In the genomic region with DNA sequence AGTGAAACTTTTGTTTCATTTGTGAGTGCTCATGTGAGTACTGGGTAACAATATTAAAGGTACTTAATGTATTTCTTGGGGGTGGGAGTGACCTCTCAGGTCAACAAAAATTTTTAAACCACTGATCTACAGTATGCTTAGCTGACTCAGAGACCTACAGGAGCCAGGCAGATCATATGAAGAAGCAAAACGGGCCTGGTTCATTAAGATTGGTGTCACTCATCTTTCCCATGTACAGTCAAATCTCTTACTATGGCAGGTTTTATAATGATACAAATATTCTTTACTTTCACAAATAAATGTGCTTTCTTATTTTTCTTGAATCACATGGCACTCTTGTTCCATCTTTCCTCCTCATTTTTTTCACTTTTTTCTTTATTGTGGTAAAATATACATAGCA, we compare ENCODE assay signal across 8 cellular contexts. TPM values are rescaled to one million over a fixed set of nuclear protein-coding genes. Genes with fewer than 3 reads are reported as not detected.
DNase-seq lines count a peak whose midpoint lies in the region; ATAC-seq, FAIRE-seq and TF ChIP-seq lines count a peak whose summit lies in the region.

No MANE protein-coding gene starts in this region.

- H3K36me3 ChIP-seq in DOHH2 (ENCODE audit: control insufficient read depth, low read length) (no peaks in the 10 kb centered on the region), Loucy (ENCODE audit: insufficient read depth, low read length) (no peaks in the 10 kb centered on the region), astrocyte (ENCODE audit: insufficient read depth, low read length) (no peaks in the 10 kb centered on the region)

- H2AFZ ChIP-seq in Loucy (ENCODE audit: low read length) (peak overlapping the region; percentile 67; the same call in 1 of the 2 replicates), astrocyte (ENCODE audit: low read depth, low read length) (no peak overlapping the region)

- no peak for DNase-seq in astrocyte (ENCODE audit: low read depth)
- DNase-seq in osteocyte (ENCODE audit: extremely low spot score, unreplicated experiment) = no peak
- no peak for DNase-seq in pons (ENCODE audit: low spot score)
- DNase-seq in NCI-H2227 treated with DMSO at 0.1 percent for 48 hours (lab: John Stamatoyannopoulos, UW) = no peak
- DNase-seq in stimulated activated CD4-positive, alpha-beta T cell treated with anti-CD3 and anti-CD28 coated beads, Interleukin-1b, Interleukin-23, amount 100 ng/mL, for 48 hours = no peak

- no peaks in the 10 kb centered on the region for H3K27me3 ChIP-seq in DOHH2 (ENCODE audit: control insufficient read depth, low read length)
- no peaks in the 10 kb centered on the region for H3K27me3 ChIP-seq in Loucy (ENCODE audit: insufficient read depth, low read length, poor library complexity, severe bottlenecking)
- no peaks in the 10 kb centered on the region for H3K27me3 ChIP-seq in astrocyte (ENCODE audit: insufficient read depth, low read length)

- H3F3A ChIP-seq in DOHH2 (ENCODE audit: control insufficient read depth, insufficient read depth) (peaks cover 19% of the 10 kb centered on the region), Loucy (ENCODE audit: low read depth) (no peaks in the 10 kb centered on the region; the same call in 1 of the 2 replicates)

- H3K36me3 Mint-ChIP-seq in astrocyte (ENCODE audit: low read depth, unreplicated experiment) (no peaks in the 10 kb centered on the region), osteocyte (ENCODE audit: unreplicated experiment) (no peaks in the 10 kb centered on the region)

- H3K4me2 ChIP-seq in DOHH2 (ENCODE audit: low read length) (peak overlapping the region; percentile 65), Loucy (ENCODE audit: low read depth, low read length, poor library complexity, severe bottlenecking) (peak overlapping the region; percentile 49), astrocyte (ENCODE audit: low read length) (peak overlapping the region; percentile 82)

- no peaks in the 10 kb centered on the region for H3K27me3 Mint-ChIP-seq in astrocyte (ENCODE audit: low read depth, unreplicated experiment)
- no peaks in the 10 kb centered on the region for H3K27me3 Mint-ChIP-seq in osteocyte (ENCODE audit: unreplicated experiment)

- no peak overlapping the region; the same call in 1 of the 2 replicates for H3K4me3 ChIP-seq in DOHH2 (ENCODE audit: low read length)
- H3K4me3 ChIP-seq in Loucy (ENCODE audit: low read length, poor library complexity, severe bottlenecking) = no peak overlapping the region
- H3K4me3 ChIP-seq in astrocyte (ENCODE audit: insufficient read depth, low read depth, low read length) = no peak overlapping the region

- H3K4me1 Mint-ChIP-seq in astrocyte (ENCODE audit: low read depth, unreplicated experiment) (peaks cover 30% of the 10 kb centered on the region), osteocyte (ENCODE audit: unreplicated experiment) (peaks cover 52% of the 10 kb centered on the region)

- no peak for ATAC-seq in HG03045 (IDR thresholded peaks at IDR 0.05; ENCODE audit: unreplicated experiment)

- TF ChIP-seq CTCF in DOHH2 (IDR thresholded peaks at IDR 0.05; ENCODE audit: low read depth, low read length, poor library complexity, severe bottlenecking) = no peak
- TF ChIP-seq CTCF in Loucy (conservative IDR thresholded peaks at IDR 0.05; ENCODE audit: low read length) = no peak
- no peak for TF ChIP-seq CTCF in astrocyte (IDR thresholded peaks at IDR 0.05; ENCODE audit: insufficient read depth, low read depth, low read length)
- no peak for TF ChIP-seq CTCF in osteocyte (IDR thresholded peaks at IDR 0.05)

- FAIRE-seq in astrocyte (lab: Jason Lieb, UNC) = no peak

- H3K79me2 ChIP-seq in DOHH2 (ENCODE audit: control insufficient read depth, low read length) (no peaks in the 10 kb centered on the region), Loucy (ENCODE audit: insufficient read depth, low read length) (no peaks in the 10 kb centered on the region), astrocyte (ENCODE audit: insufficient read depth, low read length) (no peaks in the 10 kb centered on the region)

- H3K9me3 Mint-ChIP-seq in astrocyte (ENCODE audit: unreplicated experiment) = no peaks in the 10 kb centered on the region
- H3K9me3 Mint-ChIP-seq in osteocyte (ENCODE audit: unreplicated experiment) = no peaks in the 10 kb centered on the region

- H4K20me1 ChIP-seq in DOHH2 (ENCODE audit: control insufficient read depth, insufficient read depth, low read depth, low read length) (no peaks in the 10 kb centered on the region), Loucy (ENCODE audit: insufficient read depth, low read length, poor library complexity, severe bottlenecking) (no peaks in the 10 kb centered on the region), astrocyte (ENCODE audit: insufficient read depth, low read length) (no peaks in the 10 kb centered on the region)

- H3K4me3 Mint-ChIP-seq in astrocyte (ENCODE audit: unreplicated experiment) = no peak overlapping the region
- H3K4me3 Mint-ChIP-seq in osteocyte (ENCODE audit: unreplicated experiment) = no peak overlapping the region

- H3K27ac ChIP-seq in DOHH2 (ENCODE audit: low read depth, low read length) = peak overlapping the region; percentile 68
- peak overlapping the region; percentile 83 for H3K27ac ChIP-seq in astrocyte (ENCODE audit: low read depth, low read length)

- H3K9ac ChIP-seq in Loucy (ENCODE audit: low read depth, low read length, poor library complexity, severe bottlenecking) (peak overlapping the region; percentile 20), astrocyte (ENCODE audit: low read length) (no peak overlapping the region)

- H3K9me2 ChIP-seq in DOHH2 (replicated peaks; ENCODE audit: control insufficient read depth, low read length) (no peaks in the 10 kb centered on the region), Loucy (replicated peaks; ENCODE audit: low read depth, low read length) (no peaks in the 10 kb centered on the region)

- no peaks in the 10 kb centered on the region for H3K9me3 ChIP-seq in DOHH2 (ENCODE audit: control insufficient read depth, insufficient read depth, low read length)
- no peaks in the 10 kb centered on the region for H3K9me3 ChIP-seq in Loucy (ENCODE audit: insufficient read depth, low read depth, low read length)
- no peaks in the 10 kb centered on the region for H3K9me3 ChIP-seq in astrocyte (ENCODE audit: insufficient read depth, low read depth, low read length)

- H3K27ac Mint-ChIP-seq in astrocyte (ENCODE audit: unreplicated experiment) (peak overlapping the region; percentile 96), osteocyte (ENCODE audit: unreplicated experiment) (peak overlapping the region; percentile 89)

- H3K4me1 ChIP-seq in DOHH2 (ENCODE audit: control insufficient read depth, low read length) (peaks cover 50% of the 10 kb centered on the region), Loucy (ENCODE audit: insufficient read depth, low read length, poor library complexity, severe bottlenecking) (peaks cover 32% of the 10 kb centered on the region), astrocyte (ENCODE audit: insufficient read depth, low read length) (peaks cover 29% of the 10 kb centered on the region)

RNA-seq across cellular contexts. Expression of a gene that starts 7.7 kb away (rescaled TPM):
- total RNA-seq in astrocyte (2,866 and 3,439 TPM in 2 replicates), osteocyte (2,436 and 2,534 TPM in 2 replicates)

RNA-seq across cellular contexts. Expression of a gene that starts 16.9 kb away (rescaled TPM):
- total RNA-seq in astrocyte (2.6 and 3.2 TPM in 2 replicates), osteocyte (0.21 and 0.99 TPM in 2 replicates)
